ENCODE assay signal across 14 cellular contexts in the genomic region with DNA sequence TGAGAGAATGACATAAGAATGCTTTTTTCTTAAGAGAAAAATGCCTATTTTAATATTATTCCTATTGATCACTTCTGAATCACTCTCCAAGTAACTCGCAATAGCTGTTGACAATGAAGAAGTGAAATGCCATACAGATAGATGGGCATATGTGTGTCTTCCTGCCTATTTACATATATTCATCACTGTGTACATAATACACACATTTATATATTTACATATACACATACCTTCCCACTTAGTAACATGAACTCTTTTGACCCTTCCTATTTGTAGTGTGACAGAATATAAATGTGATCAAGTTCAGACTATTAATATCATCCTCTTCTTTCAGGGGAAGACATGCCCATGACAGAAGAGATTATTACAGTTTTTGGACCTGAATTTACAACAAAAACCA.
DNase-seq lines count a peak whose midpoint lies in the region; ATAC-seq and TF ChIP-seq lines count a peak whose summit lies in the region.
"Had no signal": no experiment of that assay in that cellular context is flagged by ENCODE, and none has a peak within 500 bp of the region (broad histone marks: within the 10 kb centered on the region; RNA-seq: fewer than 3 reads in every experiment).

No MANE protein-coding gene starts in this region.

- H3K4me3 Mint-ChIP-seq in activated T-cell treated with anti-CD3 and anti-CD28 coated beads, Interleukin-2, amount 50 U/mL, for 4 hours = no peak overlapping the region
- H3K4me3 Mint-ChIP-seq: CD4-positive, alpha-beta memory T cell; H9 had no signal

- no peaks in the 10 kb centered on the region for H3K4me1 Mint-ChIP-seq in activated T-cell treated with anti-CD3 and anti-CD28 coated beads, Interleukin-2, amount 50 U/mL, for 4 hours (ENCODE audit: low read depth)
- H3K4me1 Mint-ChIP-seq: CD4-positive, alpha-beta memory T cell had no signal

- H3K27me3 Mint-ChIP-seq in activated T-cell treated with anti-CD3 and anti-CD28 coated beads, Interleukin-2, amount 50 U/mL, for 4 hours (ENCODE audit: low read depth) = no peaks in the 10 kb centered on the region
- H3K27me3 Mint-ChIP-seq: CD4-positive, alpha-beta memory T cell had no signal

- in situ Hi-C loops in Panc1 (cut with HindIII; ENCODE audit: low pct_unique_long_range_greater_than_20kb, low sequenced_read_pairs) = no loop called here

- CTCF ChIA-PET in Panc1 (lab: Charles Lee) = no interaction called here

- peaks cover 34% of the 10 kb centered on the region for H3K9me3 Mint-ChIP-seq in activated T-cell treated with anti-CD3 and anti-CD28 coated beads, Interleukin-2, amount 50 U/mL, for 4 hours
- H3K9me3 Mint-ChIP-seq: H9 had no signal

- H3K4me1 ChIP-seq in Panc1 (ENCODE audit: control insufficient read depth, insufficient read depth, low read length) (no peaks in the 10 kb centered on the region), foreskin keratinocyte (peaks cover 6% of the 10 kb centered on the region)
- H3K4me1 ChIP-seq: A549, BE2C had no signal

- H3K36me3 Mint-ChIP-seq in activated T-cell treated with anti-CD3 and anti-CD28 coated beads, Interleukin-2, amount 50 U/mL, for 4 hours (ENCODE audit: insufficient read depth) = no peaks in the 10 kb centered on the region
- H3K36me3 Mint-ChIP-seq: CD4-positive, alpha-beta memory T cell had no signal

- H3K4me3 ChIP-seq in LNCaP clone FGC (ENCODE audit: low read depth, low read length) (no peak overlapping the region), Panc1 (ENCODE audit: low read depth in 2 of 2, low read length in 2 of 2) (no peak overlapping the region)
- H3K4me3 ChIP-seq: A549 had no signal

- no peaks in the 10 kb centered on the region for H3K9me3 ChIP-seq in Panc1 (ENCODE audit: control insufficient read depth, insufficient read depth, low read depth, low read length)
- H3K9me3 ChIP-seq: A549, BE2C had no signal

- no peak for ATAC-seq in Panc1
- ATAC-seq in foreskin keratinocyte = peak; percentile 40
- no peak for ATAC-seq in activated T-cell treated with anti-CD3 and anti-CD28 coated beads, Interleukin-2, amount 50 U/mL, for 4 hours
- ATAC-seq: A549 had no signal

- no TSS peak for BruUV-seq in Panc1 (replicated peaks; lab: Mats Ljungman, UMichigan)

- TF ChIP-seq CTCF in LNCaP clone FGC (IDR thresholded peaks at IDR 0.05; ENCODE audit: control insufficient read depth, extremely low read depth, insufficient read depth) (no peak), Panc1 (IDR thresholded peaks at IDR 0.05) (no peak), foreskin keratinocyte (conservative IDR thresholded peaks at IDR 0.05) (no peak)

- intact Hi-C loops in Panc1 (cut with micrococcal nuclease; ENCODE audit: unreplicated experiment) = no loop called here

- H3K27ac ChIP-seq in Panc1 (ENCODE audit: low read length) = no peak overlapping the region
- no peak overlapping the region for H3K27ac ChIP-seq in foreskin keratinocyte
- H3K27ac ChIP-seq: A549, C4-2B had no signal

- POLR2A ChIA-PET in Panc1 (lab: Charles Lee) = no interaction called here

- H3K27me3 ChIP-seq in Panc1 (ENCODE audit: control insufficient read depth, insufficient read depth, low read length) = no peaks in the 10 kb centered on the region; the same call in 1 of the 2 replicates
- H3K27me3 ChIP-seq in foreskin keratinocyte = no peaks in the 10 kb centered on the region

- no peaks in the 10 kb centered on the region for H3K36me3 ChIP-seq in Panc1 (ENCODE audit: control insufficient read depth, insufficient read depth, low read length)
- H3K36me3 ChIP-seq: BE2C had no signal

- DNase-seq in LNCaP clone FGC (ENCODE audit: low read depth) = peak; percentile 40
- DNase-seq in Panc1 (ENCODE audit: low read depth, low spot score) = peak; percentile 64
- no peak for DNase-seq in foreskin keratinocyte
- DNase-seq in NCI-H1092 (lab: John Stamatoyannopoulos, UW) = no peak
- no peak for DNase-seq in activated T-cell treated with anti-CD3 and anti-CD28 coated beads, Interleukin-2, amount 50 U/mL, for 4 hours
- no peak for DNase-seq in NCI-H1105 treated with DMSO at 0.1 percent for 48 hours (lab: John Stamatoyannopoulos, UW)
- DNase-seq: BE2C; CD4-positive, alpha-beta memory T cell; DND-41; GF-D8; GOT3; H9 had no signal

Comparison
In these comparisons a context has a peak if more than half of its experiments do, and no peak if none do; other contexts are left out.
1. DNase-seq: peak in LNCaP clone FGC (single experiment) and Panc1 (single experiment); none in foreskin keratinocyte (0 of 2), NCI-H1092 (single experiment), activated T-cell treated with anti-CD3 and anti-CD28 coated beads, Interleukin-2, amount 50 U/mL, for 4 hours (single experiment) and NCI-H1105 treated with DMSO at 0.1 percent for 48 hours (single experiment).